ENCODE assay signal across 2 cellular contexts in genomic region chr9:126474201-126474765, GRCh38.
A peak's percentile ranks its signal among the peaks of the same experiment; 100 is the strongest.
TF ChIP-seq lines count a peak whose summit lies in the region.

No MANE protein-coding gene starts in this region.

TF ChIP-seq in A549, 52 proteins besides CTCF, POLR2A, EP300 and RAD21 (continued from another document):
- no peak for TF ChIP-seq REST (IDR thresholded peaks at IDR 0.05)
- TF ChIP-seq CBX8 (IDR thresholded peaks at IDR 0.05): no peak
- TF ChIP-seq CHD4 (IDR thresholded peaks at IDR 0.05; ENCODE audit: borderline replicate concordance): no peak
- peak; percentile 11; the same call in 1 of the 2 replicates for TF ChIP-seq MAX (IDR thresholded peaks at IDR 0.05)
- no peak for TF ChIP-seq HOXB5 (CRISPR knock-in tag; IDR thresholded peaks at IDR 0.05)
- TF ChIP-seq FOSL2 (IDR thresholded peaks at IDR 0.05): no peak
- TF ChIP-seq FOSL2 (CRISPR knock-in tag; IDR thresholded peaks at IDR 0.05): peak; percentile 11; the same call in 1 of the 2 replicates
TF ChIP-seq in A549: peak in this region for 2.

TF ChIP-seq in HCT116, 20 proteins besides CTCF, POLR2A, EP300 and RAD21 (continued from another document):
- TF ChIP-seq FOSL1 (IDR thresholded peaks at IDR 0.05; ENCODE audit: low read depth): no peak
- TF ChIP-seq ZNF274 (IDR thresholded peaks at IDR 0.05; ENCODE audit: low read depth, low read length): no peak
- TF ChIP-seq ELF1 (IDR thresholded peaks at IDR 0.05; ENCODE audit: borderline replicate concordance, low read depth): no peak
